Comparison of ENCODE assay signal across 1 cellular context in genomic region chr3:194134757-194135515, GRCh38.
TF ChIP-seq lines count a peak whose summit lies in the region.

No MANE protein-coding gene starts in this region.

TF ChIP-seq in HepG2, 621 proteins besides CTCF, POLR2A, EP300 and RAD21 (continued from another document and continues in another):
- TF ChIP-seq ZNF512 (CRISPR knock-in tag; IDR thresholded peaks at IDR 0.05) (no peak), TCF7 (IDR thresholded peaks at IDR 0.05; ENCODE audit: low read depth) (peak; percentile 58), CERS6 (CRISPR knock-in tag; IDR thresholded peaks at IDR 0.05) (no peak), ZNF770 (CRISPR knock-in tag; IDR thresholded peaks at IDR 0.05) (0 out of 2 replicates have a peak, but pooled peaks have one; percentile 56), MIER3 (CRISPR knock-in tag; IDR thresholded peaks at IDR 0.05; ENCODE audit: borderline replicate concordance) (0 out of 2 replicates have a peak, but pooled peaks have one; percentile 18), FOXM1 (CRISPR knock-in tag; IDR thresholded peaks at IDR 0.05) (no peak), ZIK1 (CRISPR knock-in tag; IDR thresholded peaks at IDR 0.05; ENCODE audit: borderline replicate concordance, low read depth) (peak; percentile 84), CEBPB (IDR thresholded peaks at IDR 0.05; ENCODE audit: borderline replicate concordance, low read depth, low read length) (no peak), GATAD1 (CRISPR knock-in tag; IDR thresholded peaks at IDR 0.05) (peak; percentile 62), ZFP62 (CRISPR knock-in tag; IDR thresholded peaks at IDR 0.05) (no peak), ZNF570 (CRISPR knock-in tag; IDR thresholded peaks at IDR 0.05; ENCODE audit: borderline replicate concordance) (no peak), ZNF7 (CRISPR knock-in tag; IDR thresholded peaks at IDR 0.05) (no peak), TBX2 (CRISPR knock-in tag; IDR thresholded peaks at IDR 0.05; ENCODE audit: borderline replicate concordance) (peak; percentile 94), ZNF878 (CRISPR knock-in tag; IDR thresholded peaks at IDR 0.05) (peak; percentile 96), ZNF124 (CRISPR knock-in tag; IDR thresholded peaks at IDR 0.05) (peak; percentile 48; the same call in 1 of the 2 replicates), ZNF331 (CRISPR knock-in tag; IDR thresholded peaks at IDR 0.05) (peak; percentile 35), TGIF2 (CRISPR knock-in tag; IDR thresholded peaks at IDR 0.05) (peak; percentile 80), ZBTB8A (CRISPR knock-in tag; IDR thresholded peaks at IDR 0.05; ENCODE audit: borderline replicate concordance, low read depth) (no peak), ZBTB42 (CRISPR knock-in tag; IDR thresholded peaks at IDR 0.05) (0 out of 2 replicates have a peak, but pooled peaks have one; percentile 60), ZNF350 (CRISPR knock-in tag; IDR thresholded peaks at IDR 0.05; ENCODE audit: borderline replicate concordance, low read depth) (peak; percentile 63), CC2D1A (CRISPR knock-in tag; IDR thresholded peaks at IDR 0.05) (no peak), NPAS2 (CRISPR knock-in tag; IDR thresholded peaks at IDR 0.05; ENCODE audit: borderline replicate concordance) (no peak), SMARCE1 (IDR thresholded peaks at IDR 0.05; ENCODE audit: borderline replicate concordance) (no peak), ZSCAN5A (CRISPR knock-in tag; IDR thresholded peaks at IDR 0.05; ENCODE audit: borderline replicate concordance) (no peak), ZNF446 (CRISPR knock-in tag; IDR thresholded peaks at IDR 0.05) (peak; percentile 21; the same call in 1 of the 2 replicates), TSC22D2 (CRISPR knock-in tag; IDR thresholded peaks at IDR 0.05; ENCODE audit: borderline replicate concordance) (peak; percentile 83; the same call in 1 of the 2 replicates), SRF (IDR thresholded peaks at IDR 0.05; ENCODE audit: low read depth, low read length) (no peak), ZNF614 (CRISPR knock-in tag; IDR thresholded peaks at IDR 0.05; ENCODE audit: borderline replicate concordance) (peak; percentile 82; the same call in 1 of the 2 replicates), PHB2 (IDR thresholded peaks at IDR 0.05; ENCODE audit: partially characterized antibody) (no peak), THRA (CRISPR knock-in tag; IDR thresholded peaks at IDR 0.05; ENCODE audit: borderline replicate concordance) (peak; percentile 73), TOPORS (CRISPR knock-in tag; IDR thresholded peaks at IDR 0.05) (0 out of 2 replicates have a peak, but pooled peaks have one; percentile 45), RXRB (CRISPR knock-in tag; IDR thresholded peaks at IDR 0.05; ENCODE audit: borderline replicate concordance) (peak; percentile 72), SNAPC4 (CRISPR knock-in tag; IDR thresholded peaks at IDR 0.05) (no peak), WIZ (CRISPR knock-in tag; IDR thresholded peaks at IDR 0.05) (no peak), ZNF740 (CRISPR knock-in tag; IDR thresholded peaks at IDR 0.05) (peak; percentile 93), ZMAT5 (CRISPR knock-in tag; IDR thresholded peaks at IDR 0.05; ENCODE audit: borderline replicate concordance, low read depth) (0 out of 2 replicates have a peak, but pooled peaks have one; percentile 54), ZMYM4 (CRISPR knock-in tag; IDR thresholded peaks at IDR 0.05) (peak; percentile 60), ADNP (CRISPR knock-in tag; IDR thresholded peaks at IDR 0.05) (no peak), PPARG (CRISPR knock-in tag; conservative IDR thresholded peaks at IDR 0.05) (no peak), NR1H2 (CRISPR knock-in tag; IDR thresholded peaks at IDR 0.05; ENCODE audit: borderline replicate concordance, low read depth) (no peak; the same call in 1 of the 2 replicates)
